In genomic region chr6:24864345-24864744, GRCh38 we compare ENCODE assay signal across 13 cellular contexts.
A peak's percentile ranks its signal among the peaks of the same experiment; 100 is the strongest.
DNase-seq lines count a peak whose midpoint lies in the region; ATAC-seq and TF ChIP-seq lines count a peak whose summit lies in the region.
"Had no signal": no experiment of that assay in that cellular context is flagged by ENCODE, and none has a peak within 500 bp of the region (broad histone marks: within the 10 kb centered on the region; RNA-seq: fewer than 3 reads in every experiment).

No MANE protein-coding gene starts in this region.

- H3K79me2 ChIP-seq in OCI-LY7 (ENCODE audit: insufficient read depth, low read depth, low read length) = peaks cover 4% of the 10 kb centered on the region; the same call in 1 of the 2 replicates

- H3K9me3 Mint-ChIP-seq in CD4-positive, alpha-beta memory T cell = peaks cover 0 to 3% (median 0%) of the 10 kb centered on the region in 8 donors
- H3K9me3 Mint-ChIP-seq: T-helper 1 cell treated with Interleukin-12 subunit alpha and Interleukin-12 subunit beta and Interleukin-4 antibody, amounts not matched to agents 30 μg/mL and 1 μg/mL, for 36 hours had no signal

- no peak for ATAC-seq in GM19452 (IDR thresholded peaks at IDR 0.05; ENCODE audit: unreplicated experiment)

- CTCF ChIA-PET in CD4-positive, alpha-beta memory T cell (lab: Charles Lee; ENCODE audit: partially characterized antibody) = interaction anchor here (1.2 to 4.5 kb wide), 3 partner anchors 24 to 127 kb away, joined by 3 to 12 read pairs (median 8); no protein-coding TSS in a partner anchor
- CTCF ChIA-PET in HEK293 (lab: Yijun Ruan, JAX) = interaction anchor here (0.5 to 3.3 kb wide), 3 partner anchors 8 to 153 kb away, joined by 3 to 24 read pairs (median 4); no protein-coding TSS in a partner anchor
- CTCF ChIA-PET in OCI-LY7 (lab: Charles Lee; ENCODE audit: unreplicated experiment) = interaction anchor here (0.7 to 1.0 kb wide), 2 partner anchors 18 to 47 kb away, joined by 3 read pairs; no protein-coding TSS in a partner anchor

- DNase-seq in CD4-positive, alpha-beta memory T cell = no peak
- DNase-seq in OCI-LY7 (ENCODE audit: low spot score) (no peak), fibroblast of pulmonary artery (ENCODE audit: low read depth) (peak; percentile 28), mucosa of gallbladder (ENCODE audit: low spot score) (no peak), MG63 (no peak), amniotic stem cell (lab: John Stamatoyannopoulos, UW) (no peak)
- DNase-seq: activated CD8-positive, alpha-beta memory T cell treated with anti-CD3 and anti-CD28 coated beads, Interleukin-2, amount 50 U/mL, for 48 hours; heart right ventricle; midbrain had no signal

- H3K27ac ChIP-seq in CD4-positive, alpha-beta memory T cell (ENCODE audit: low read depth, low read length) = peak overlapping the region; percentile 14
- H3K27ac ChIP-seq in HEK293 (ENCODE audit: extremely low read depth, low read depth, low read length) (no peak overlapping the region), OCI-LY7 (ENCODE audit: low read depth, low read length, poor library complexity, severe bottlenecking) (peak overlapping the region; percentile 62)
- H3K27ac ChIP-seq: coronary artery had no signal

- H3K4me3 Mint-ChIP-seq in CD4-positive, alpha-beta memory T cell = peak overlapping the region in 4 of 8 donors; percentile 18 to 63 (median 40)
- H3K4me3 Mint-ChIP-seq: T-helper 1 cell treated with Interleukin-12 subunit alpha and Interleukin-12 subunit beta and Interleukin-4 antibody, amounts not matched to agents 30 μg/mL and 1 μg/mL, for 36 hours had no signal

- TF ChIP-seq CTCF in HEK293 (tag by site-specific recombination; IDR thresholded peaks at IDR 0.05) (no peak), OCI-LY7 (conservative IDR thresholded peaks at IDR 0.05; ENCODE audit: low read length) (no peak), fibroblast of pulmonary artery (IDR thresholded peaks at IDR 0.05; ENCODE audit: low read length, missing control alignments) (no peak)

- peaks cover 76 to 97% of the 10 kb centered on the region in 2 donors for H3K36me3 Mint-ChIP-seq in CD4-positive, alpha-beta memory T cell

- H3K4me1 Mint-ChIP-seq in CD4-positive, alpha-beta memory T cell = peaks cover 65 to 98% (median 79%) of the 10 kb centered on the region in 4 donors

- POLR2A ChIA-PET in CD4-positive, alpha-beta memory T cell (lab: Charles Lee; ENCODE audit: partially characterized antibody) = interaction anchor here (1.1 to 1.2 kb wide), 2 partner anchors 128 to 154 kb away, joined by 3 to 5 read pairs; no protein-coding TSS in a partner anchor
- POLR2A ChIA-PET in HEK293 (lab: Yijun Ruan, JAX) = no interaction called here
- POLR2A ChIA-PET in OCI-LY7 (lab: Charles Lee) = interaction anchor here (0.9 to 2.8 kb wide), 2 partner anchors 18 to 52 kb away, joined by 3 to 20 read pairs; no protein-coding TSS in a partner anchor

- no peak overlapping the region for H2AFZ ChIP-seq in OCI-LY7 (ENCODE audit: low read length)

- BruUV-seq in OCI-LY7 (replicated peaks; lab: Mats Ljungman, UMichigan) = no TSS peak

- intact Hi-C loops in CD4-positive, alpha-beta memory T cell (cut with micrococcal nuclease) = no loop called here
- intact Hi-C loops in OCI-LY7 (cut with micrococcal nuclease; ENCODE audit: unreplicated experiment) = loop anchor here (5.0 kb wide), 1 partner anchor 273 kb away; no protein-coding TSS in a partner anchor

- no peaks in the 10 kb centered on the region for H3K27me3 ChIP-seq in CD4-positive, alpha-beta memory T cell (ENCODE audit: insufficient read depth, low read length)
- H3K27me3 ChIP-seq in MG63 = no peaks in the 10 kb centered on the region
- H3K27me3 ChIP-seq: heart right ventricle had no signal

- no peak overlapping the region for H3K4me2 ChIP-seq in OCI-LY7 (ENCODE audit: low read length)

- peaks cover 86% of the 10 kb centered on the region for H3K36me3 ChIP-seq in CD4-positive, alpha-beta memory T cell (ENCODE audit: insufficient read depth, low read length)
- H3K36me3 ChIP-seq in HEK293 (ENCODE audit: control insufficient read depth in 2 of 2, insufficient read depth in 1 of 2, low read length in 2 of 2) = no peaks in the 10 kb centered on the region
- H3K36me3 ChIP-seq in OCI-LY7 (ENCODE audit: insufficient read depth, low read length) = peaks cover 72% of the 10 kb centered on the region
- no peaks in the 10 kb centered on the region for H3K36me3 ChIP-seq in MG63

- peak overlapping the region; percentile 60 to 88 (median 82) for H3K27ac Mint-ChIP-seq in CD4-positive, alpha-beta memory T cell

- no peak overlapping the region for H3K4me3 ChIP-seq in CD4-positive, alpha-beta memory T cell (ENCODE audit: low read length in 2 of 2)
- H3K4me3 ChIP-seq in HEK293 (ENCODE audit: low read depth, low read length) (no peak overlapping the region), OCI-LY7 (ENCODE audit: low read depth, low read length, poor library complexity, severe bottlenecking) (no peak overlapping the region), fibroblast of pulmonary artery (replicated peaks; ENCODE audit: low read depth, low read length) (no peak overlapping the region), MG63 (no peak overlapping the region)
- H3K4me3 ChIP-seq: coronary artery, heart right ventricle had no signal

- H3K9me3 ChIP-seq in CD4-positive, alpha-beta memory T cell (ENCODE audit: control insufficient read depth in 1 of 2, low read length in 2 of 2) = no peaks in the 10 kb centered on the region
- H3K9me3 ChIP-seq in HEK293 (ENCODE audit: control insufficient read depth, insufficient read depth, low read depth, low read length) (no peaks in the 10 kb centered on the region), OCI-LY7 (ENCODE audit: low read length) (no peaks in the 10 kb centered on the region), MG63 (no peaks in the 10 kb centered on the region)
- H3K9me3 ChIP-seq: heart right ventricle had no signal

- H3K9me2 ChIP-seq in OCI-LY7 (ENCODE audit: insufficient read depth, low read length) = no peaks in the 10 kb centered on the region

- no peaks in the 10 kb centered on the region for H4K20me1 ChIP-seq in OCI-LY7 (ENCODE audit: insufficient read depth, low read length)

- peaks cover 95% of the 10 kb centered on the region for H3K4me1 ChIP-seq in CD4-positive, alpha-beta memory T cell (ENCODE audit: insufficient read depth, low read length)
- no peaks in the 10 kb centered on the region for H3K4me1 ChIP-seq in HEK293 (ENCODE audit: control insufficient read depth, insufficient read depth, low read length)
- peaks cover 84% of the 10 kb centered on the region for H3K4me1 ChIP-seq in OCI-LY7 (ENCODE audit: insufficient read depth, low read length, poor library complexity, severe bottlenecking)

- no peaks in the 10 kb centered on the region for H3K27me3 Mint-ChIP-seq in CD4-positive, alpha-beta memory T cell

TF ChIP-seq in HEK293, 187 proteins besides CTCF, POLR2A, EP300 and RAD21:
- TF ChIP-seq ZBTB17 (tag by site-specific recombination; IDR thresholded peaks at IDR 0.05) (peak; percentile 35; the same call in 1 of the 2 replicates), WT1 (tag by site-specific recombination; IDR thresholded peaks at IDR 0.05) (peak; percentile 14; the same call in 1 of the 2 replicates), ZEB2 (tag by site-specific recombination; IDR thresholded peaks at IDR 0.05) (0 out of 2 replicates have a peak, but pooled peaks have one; percentile 23), SCRT2 (tag by site-specific recombination; IDR thresholded peaks at IDR 0.05) (peak; percentile 75), ZNF692 (tag by site-specific recombination; IDR thresholded peaks at IDR 0.05) (peak; percentile 57; the same call in 1 of the 2 replicates), ZNF202 (tag by site-specific recombination; IDR thresholded peaks at IDR 0.05; ENCODE audit: borderline replicate concordance) (no peak), ZNF660 (tag by site-specific recombination; IDR thresholded peaks at IDR 0.05) (peak; percentile 59; the same call in 1 of the 2 replicates), ZNF629 (tag by site-specific recombination; IDR thresholded peaks at IDR 0.05) (peak; percentile 31; the same call in 1 of the 2 replicates), ZNF366 (tag by site-specific recombination; conservative IDR thresholded peaks at IDR 0.05) (no peak)
